8 cellular contexts compared by ENCODE assay signal in genomic region chr2:171522057-171522803, GRCh38. TPM values are rescaled to one million over a fixed set of nuclear protein-coding genes. Genes with fewer than 3 reads are reported as not detected.
DNase-seq lines count a peak whose midpoint lies in the region; ATAC-seq, FAIRE-seq and TF ChIP-seq lines count a peak whose summit lies in the region.

CYBRD1 (plus strand) TSS chr2:171522474; CDS start chr2:171522546, 72 bp downstream.

- H3K79me2 ChIP-seq in K562 (ENCODE audit: control insufficient read depth, insufficient read depth, low read length): peaks cover 43% of the 10 kb centered on the region

- no peaks in the 10 kb centered on the region for H3K9me3 ChIP-seq in K562 (replicated peaks; ENCODE audit: control insufficient read depth, insufficient read depth, low read depth, low read length)

- H3K27ac ChIP-seq in K562 (ENCODE audit: extremely low read depth, low read depth, low read length): peak within 1 kb of the TSS; percentile 92

- peak; percentile 20 to 25; a peak in 3 of 4 replicates for TF ChIP-seq RAD21 in K562 (CRISPR knock-in tag; conservative IDR thresholded peaks at IDR 0.05 in 1 of 2, IDR thresholded peaks at IDR 0.05 in 1 of 2)

- peak; percentile 14 to 36 (median 15); a peak in 4 of 6 replicates for TF ChIP-seq CTCF in K562 (IDR thresholded peaks at IDR 0.05 in 2 of 3, conservative IDR thresholded peaks at IDR 0.05 in 1 of 3; ENCODE audit: insufficient read depth in 2 of 3, low read depth in 1 of 3, low read length in 3 of 3)

- peaks cover 17 to 19% of the 10 kb centered on the region in 2 experiments for H3K4me1 ChIP-seq in K562 (replicated peaks in 1 of 2; ENCODE audit: control insufficient read depth in 2 of 2, insufficient read depth in 2 of 2, low read length in 2 of 2)

- peak within 1 kb of the TSS; percentile 76 to 93 for H3K9ac ChIP-seq in K562 (ENCODE audit: insufficient read depth in 1 of 2, low read depth in 2 of 2, low read length in 2 of 2)

- H4K20me1 ChIP-seq in K562 (replicated peaks; ENCODE audit: control insufficient read depth, insufficient read depth, low read length): no peaks in the 10 kb centered on the region; the same call in 1 of the 2 replicates

- H3K4me3 ChIP-seq in K562: peak within 1 kb of the TSS; percentile 82

- POLR2A ChIA-PET in K562 (lab: Yijun Ruan, JAX): interaction anchor here (0.7 to 4.8 kb wide), 8 partner anchors 9 to 90 kb away, joined by 3 to 51 read pairs (median 10); partner anchors contain the start of genes DCAF17 and METTL8

- peak within 1 kb of the TSS; percentile 99 for H2AFZ ChIP-seq in K562 (ENCODE audit: low read depth, low read length)

- ATAC-seq in HG02759 (IDR thresholded peaks at IDR 0.05; ENCODE audit: unreplicated experiment) (peak; percentile 46), K562 (peak; percentile 84)

- no peaks in the 10 kb centered on the region for H3K27me3 ChIP-seq in K562 (ENCODE audit: control insufficient read depth in 2 of 2, insufficient read depth in 2 of 2, low read length in 2 of 2)

- H3K4me2 ChIP-seq in K562 (ENCODE audit: insufficient read depth, low read length): peak within 1 kb of the TSS; percentile 93

- TF ChIP-seq EP300 in K562 (IDR thresholded peaks at IDR 0.05; ENCODE audit: low read length): no peak; the same call in 1 of the 2 replicates

- H3K36me3 ChIP-seq in K562 (ENCODE audit: control insufficient read depth, insufficient read depth, low read length): peaks cover 4% of the 10 kb centered on the region; the same call in 2 of the 3 replicates

- intact Hi-C loops in K562 (cut with micrococcal nuclease): loop anchor here (5.0 to 10.0 kb wide), 3 partner anchors 55 to 547 kb away; partner anchors contain the start of gene TLK1

- in situ Hi-C loops in K562 (cut with MboI): no loop called here

- peak; percentile 8 for DNase-seq in stimulated activated naive CD4-positive, alpha-beta T cell treated with Interleukin-2 at 50 U/mL for 16 hours (lab: John Stamatoyannopoulos, UW)
- DNase-seq in stimulated activated naive CD4-positive, alpha-beta T cell (lab: John Stamatoyannopoulos, UW): no peak
- DNase-seq in NOMO-1 treated with DMSO at 0.1 percent for 48 hours (lab: John Stamatoyannopoulos, UW; ENCODE audit: unreplicated experiment) (peak; percentile 46), K562 (ENCODE audit: extremely low read depth in 1 of 4, low spot score in 3 of 4) (peak; percentile 92 to 96 (median 92)), hypothalamus (lab: John Stamatoyannopoulos, UW) (peak; percentile 24 to 95 (median 81)), putamen (ENCODE audit: low spot score) (peak; percentile 91), HPDE6-E6E7 (ENCODE audit: extremely low spot score) (no peak)

- no TSS peak for BruUV-seq in K562 (replicated peaks; lab: Mats Ljungman, UMichigan)

- WGBS in K562 (ENCODE audit: insufficient coverage, low coverage, missing lambda C conversion rate): under 1% methylated on average over 42 of the region's 46 CpGs

- H3K9me1 ChIP-seq in K562 (ENCODE audit: control insufficient read depth, insufficient read depth, low read length): no peaks in the 10 kb centered on the region

- FAIRE-seq in K562 (lab: Jason Lieb, UNC): peak; percentile 75

- TF ChIP-seq POLR2A in K562 (conservative IDR thresholded peaks at IDR 0.05): peak; percentile 89

- CTCF ChIA-PET in K562 (lab: Yijun Ruan, JAX; ENCODE audit: low intra/inter-chr PET ratio): interaction anchor here (0.6 kb wide), 1 partner anchor 27 kb away, joined by 3 read pairs; no protein-coding TSS in a partner anchor

TF ChIP-seq in K562, 482 proteins besides CTCF, POLR2A, EP300 and RAD21 (continues in another document):
- TF ChIP-seq HOXB6 (CRISPR knock-in tag; IDR thresholded peaks at IDR 0.05; ENCODE audit: borderline replicate concordance) (no peak), MAX (CRISPR knock-in tag; IDR thresholded peaks at IDR 0.05) (peak; percentile 97), DMBX1 (CRISPR knock-in tag; IDR thresholded peaks at IDR 0.05; ENCODE audit: borderline replicate concordance) (peak; percentile 62), E2F6 (IDR thresholded peaks at IDR 0.05; ENCODE audit: borderline replicate concordance in 1 of 2, extremely low read depth in 1 of 2, insufficient read depth in 1 of 2, insufficient read length in 1 of 2, low read depth in 1 of 2, low read length in 1 of 2, poor library complexity in 1 of 2, severe bottlenecking in 1 of 2) (peak; percentile 80 to 90), PHB (CRISPR knock-in tag; IDR thresholded peaks at IDR 0.05) (no peak; the same call in 1 of the 2 replicates), GABPA (tag; conservative IDR thresholded peaks at IDR 0.05; ENCODE audit: low read depth) (0 out of 2 replicates have a peak, but pooled peaks have one; percentile 32), DEAF1 (CRISPR knock-in tag; IDR thresholded peaks at IDR 0.05) (0 out of 2 replicates have a peak, but pooled peaks have one; percentile 13), TCF15 (CRISPR knock-in tag; IDR thresholded peaks at IDR 0.05) (0 out of 2 replicates have a peak, but pooled peaks have one; percentile 14), FOXK2 (conservative IDR thresholded peaks at IDR 0.05 in 1 of 2, IDR thresholded peaks at IDR 0.05 in 1 of 2; ENCODE audit: low read depth in 2 of 2) (0 out of 4 replicates have a peak, but pooled peaks of 1 of the 2 experiments have one; percentile 26), HNRNPL (IDR thresholded peaks at IDR 0.05; ENCODE audit: low read depth, low read length) (peak; percentile 67), IRF9 (tag; IDR thresholded peaks at IDR 0.05) (no peak), GABPB1 (CRISPR knock-in tag; IDR thresholded peaks at IDR 0.05) (no peak), TEAD4 (IDR thresholded peaks at IDR 0.05; ENCODE audit: low read length) (peak; percentile 65; the same call in 1 of the 2 replicates), TEAD4 (CRISPR knock-in tag; IDR thresholded peaks at IDR 0.05; ENCODE audit: borderline replicate concordance) (peak; percentile 88), HDAC2 (IDR thresholded peaks at IDR 0.05) (0 out of 2 replicates have a peak, but pooled peaks have one; percentile 24), NRF1 (conservative IDR thresholded peaks at IDR 0.05 in 1 of 2, IDR thresholded peaks at IDR 0.05 in 1 of 2) (peak in 1 of 2 experiments; percentile 44; a peak in 2 of 4 replicates)

RNA-seq across cellular contexts. Expression of gene CYBRD1, which starts in this region (rescaled TPM):
- 24.5 and 40.6 TPM in 2 replicates for total RNA-seq in K562 (2011; cell fraction: chromatin; rRNA removed; ENCODE audit: low replicate concordance)
- 19.3 and 19.7 TPM in 2 replicates for total RNA-seq in K562 (2011; cell fraction: nucleolus; rRNA removed)
- 25.8 and 45.2 TPM in 2 replicates for total RNA-seq in K562 (2011; cell fraction: nucleoplasm; rRNA removed)
- total RNA-seq in K562 (2014; rRNA removed) (12.4 and 14.0 TPM in 2 replicates), K562 (2014; rRNA removed; fragmentation: Illumina TruSeq; extraction: Trizol) (15.6 and 18.7 TPM in 2 replicates), K562 (2015; rRNA removed; fragmentation: Illumina TruSeq; extraction: Trizol) (15.3 and 16.2 TPM in 2 replicates), K562 (2021) (21.6 and 22.4 TPM in 2 replicates)
- polyA plus RNA-seq in K562 (2011; rRNA removed) (20.1 and 25.6 TPM in 2 replicates), K562 (2014; fragmentation: Illumina TruSeq; extraction: Trizol) (14.9 and 15.8 TPM in 2 replicates), K562 (2014; fragmentation: Nextera tagmentation; extraction: Ambion mirVana) (10 to 100 TPM in 1 of 2 experiments, 1 to 10 TPM in 1; 9.6 to 10.7 TPM), K562 (2014; rRNA removed) (12.4 and 15.6 TPM in 2 replicates)
- 23.2 and 28.5 TPM in 2 replicates for polyA plus RNA-seq in K562 (2011; cell fraction: cytosol; rRNA removed)
- 22.5 and 26.8 TPM in 2 replicates for polyA plus RNA-seq in K562 (2011; cell fraction: nucleus; rRNA removed)
- 15.7 and 16.9 TPM in 2 replicates for polyA plus RNA-seq in K562 (2012)
- 13.3 and 16.3 TPM in 2 replicates for polyA minus RNA-seq in K562 (2011; rRNA and poly(A)+ RNA removed)
- 10.7 and 11.7 TPM in 2 replicates for polyA minus RNA-seq in K562 (2011; cell fraction: cytosol; rRNA and poly(A)+ RNA removed)
- 8.5 and 14.1 TPM in 2 replicates for polyA minus RNA-seq in K562 (2011; cell fraction: nucleus; rRNA and poly(A)+ RNA removed)

Comparison
In these comparisons a context has a peak if more than half of its experiments do, and no peak if none do; other contexts are left out.
1. DNase-seq: peak in stimulated activated naive CD4-positive, alpha-beta T cell treated with Interleukin-2 at 50 U/mL for 16 hours (single experiment), NOMO-1 treated with DMSO at 0.1 percent for 48 hours (single experiment), K562 (4 of 4), hypothalamus (51 of 51) and putamen (single experiment); none in stimulated activated naive CD4-positive, alpha-beta T cell (0 of 6) and HPDE6-E6E7 (single experiment).